Comparison of ENCODE assay signal across 21 cellular contexts in the genomic region with DNA sequence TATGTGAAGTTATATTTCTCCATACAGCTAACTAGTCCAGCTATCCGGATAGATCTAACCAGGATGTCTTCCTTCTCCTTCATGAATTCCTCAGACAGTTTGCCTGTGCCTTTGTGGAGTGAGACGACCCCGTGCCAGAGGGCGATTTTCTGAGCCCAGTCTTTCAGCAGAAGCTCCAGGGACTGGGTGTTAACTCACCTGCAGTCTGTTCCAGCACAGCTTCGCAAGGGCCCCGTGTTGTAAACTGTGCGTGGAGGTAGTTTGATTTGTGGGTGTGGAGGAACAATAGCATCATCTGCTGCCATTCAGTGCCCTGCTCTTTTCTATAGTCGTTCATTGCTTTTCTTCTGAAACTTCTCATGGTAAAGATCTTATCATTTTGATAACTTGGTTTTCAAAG.
DNase-seq lines count a peak whose midpoint lies in the region; ATAC-seq and TF ChIP-seq lines count a peak whose summit lies in the region.
"Had no signal": no experiment of that assay in that cellular context is flagged by ENCODE, and none has a peak within 500 bp of the region (broad histone marks: within the 10 kb centered on the region; RNA-seq: fewer than 3 reads in every experiment).

No MANE protein-coding gene starts in this region.

- peak overlapping the region; percentile 79 to 98 (median 95) for H3K27ac ChIP-seq in esophagus muscularis mucosa (replicated peaks in 1 of 4)
- no peak overlapping the region for H3K27ac ChIP-seq in upper lobe of right lung
- H3K27ac ChIP-seq in mesendoderm (ENCODE audit: low read depth, low read length) = no peak overlapping the region
- H3K27ac ChIP-seq: 22Rv1 had no signal

- H3K4me3 Mint-ChIP-seq in activated naive CD8-positive, alpha-beta T cell treated with anti-CD3 and anti-CD28 coated beads, Interleukin-2, amount 10 ng/mL, durations not matched to agents 7 days and 5 days = no peak overlapping the region
- no peak overlapping the region for H3K4me3 Mint-ChIP-seq in activated naive CD8-positive, alpha-beta T cell treated with anti-CD3 and anti-CD28 coated beads, Interleukin-2, amount 50 U/mL, for 24 hours
- H3K4me3 Mint-ChIP-seq: CD4-positive, alpha-beta memory T cell had no signal

- no peak for TF ChIP-seq POLR2A in esophagus muscularis mucosa (IDR thresholded peaks at IDR 0.05; ENCODE audit: low read depth)

- H2BK5ac ChIP-seq in mesendoderm (ENCODE audit: low read length) = no peak overlapping the region

- peak; percentile 17 for DNase-seq in activated naive CD8-positive, alpha-beta T cell treated with anti-CD3 and anti-CD28 coated beads, Interleukin-2, amount 10 ng/mL, durations not matched to agents 7 days and 5 days
- DNase-seq in activated naive CD8-positive, alpha-beta T cell treated with anti-CD3 and anti-CD28 coated beads, Interleukin-2, amount 50 U/mL, for 24 hours = no peak
- DNase-seq in esophagus muscularis mucosa (ENCODE audit: extremely low spot score) (no peak), mucosa of descending colon (peak in 2 of 3 donors; percentile 38 to 40), upper lobe of right lung (peak; percentile 21), mesendoderm (no peak), NOMO-1 (lab: John Stamatoyannopoulos, UW; ENCODE audit: unreplicated experiment in 2 of 2) (no peak)
- DNase-seq: Calu3; CD4-positive, alpha-beta memory T cell; DMS53; EL; NCI-H1105; NCI-H2081; NCI-H2171 treated with DMSO at 0.1 percent for 48 hours; NCI-H446 treated with DMSO at 0.1 percent for 48 hours; NCI-H69; SHP77 treated with DMSO at 0.1 percent for 48 hours had no signal

- H2BK120ac ChIP-seq in mesendoderm (ENCODE audit: low read depth, low read length) = no peak overlapping the region

- no peak overlapping the region for H3K56ac ChIP-seq in mesendoderm (ENCODE audit: low read length)

- peaks cover 7% of the 10 kb centered on the region for H3K27me3 Mint-ChIP-seq in activated naive CD8-positive, alpha-beta T cell treated with anti-CD3 and anti-CD28 coated beads, Interleukin-2, amount 10 ng/mL, durations not matched to agents 7 days and 5 days
- H3K27me3 Mint-ChIP-seq in activated naive CD8-positive, alpha-beta T cell treated with anti-CD3 and anti-CD28 coated beads, Interleukin-2, amount 50 U/mL, for 24 hours = no peaks in the 10 kb centered on the region
- H3K27me3 Mint-ChIP-seq: CD4-positive, alpha-beta memory T cell had no signal

- no peak overlapping the region for H3K27ac Mint-ChIP-seq in activated naive CD8-positive, alpha-beta T cell treated with anti-CD3 and anti-CD28 coated beads, Interleukin-2, amount 10 ng/mL, durations not matched to agents 7 days and 5 days
- H3K27ac Mint-ChIP-seq in activated naive CD8-positive, alpha-beta T cell treated with anti-CD3 and anti-CD28 coated beads, Interleukin-2, amount 50 U/mL, for 24 hours = no peak overlapping the region
- H3K27ac Mint-ChIP-seq: CD4-positive, alpha-beta memory T cell had no signal

- no peak overlapping the region for H3K4me2 ChIP-seq in mesendoderm (ENCODE audit: low read length)

- peaks cover 10% of the 10 kb centered on the region for H3K4me1 Mint-ChIP-seq in activated naive CD8-positive, alpha-beta T cell treated with anti-CD3 and anti-CD28 coated beads, Interleukin-2, amount 10 ng/mL, durations not matched to agents 7 days and 5 days
- peaks cover 14% of the 10 kb centered on the region for H3K4me1 Mint-ChIP-seq in activated naive CD8-positive, alpha-beta T cell treated with anti-CD3 and anti-CD28 coated beads, Interleukin-2, amount 50 U/mL, for 24 hours

- H3K79me1 ChIP-seq in mesendoderm (ENCODE audit: low read length) = no peaks in the 10 kb centered on the region

- H3K23ac ChIP-seq in mesendoderm (ENCODE audit: low read length) = no peak overlapping the region

- H2BK15ac ChIP-seq in mesendoderm (replicated peaks; ENCODE audit: low read depth) = no peak overlapping the region

- no peaks in the 10 kb centered on the region for H3K79me2 ChIP-seq in mesendoderm (ENCODE audit: control insufficient read depth, insufficient read depth, low read length)

- H4K5ac ChIP-seq in mesendoderm (ENCODE audit: low read length) = no peak overlapping the region

- peak overlapping the region in 2 of 4 donors; percentile 5 to 9 for H3K4me3 ChIP-seq in esophagus muscularis mucosa
- H3K4me3 ChIP-seq in mucosa of descending colon = no peak overlapping the region
- H3K4me3 ChIP-seq in upper lobe of right lung = no peak overlapping the region
- no peak overlapping the region for H3K4me3 ChIP-seq in mesendoderm (ENCODE audit: low read length)
- H3K4me3 ChIP-seq: GM12878, K562 had no signal

- intact Hi-C loops in esophagus muscularis mucosa (cut with DNase I) (loop anchor here (10.0 kb wide), 1 partner anchor 257 kb away; no protein-coding TSS in a partner anchor), mucosa of descending colon (cut with DNase I, micrococcal nuclease) (no loop called here), upper lobe of right lung (cut with DNase I) (no loop called here)

- H3K18ac ChIP-seq in mesendoderm (ENCODE audit: low read length) = no peak overlapping the region

- H3K4ac ChIP-seq in mesendoderm (ENCODE audit: low read depth, low read length) = no peak overlapping the region

- POLR2A ChIA-PET in activated naive CD8-positive, alpha-beta T cell treated with anti-CD3 and anti-CD28 coated beads, Interleukin-2, amount 10 ng/mL, durations not matched to agents 7 days and 5 days (lab: Charles Lee) = no interaction called here

- no peak overlapping the region for H3K9ac ChIP-seq in mesendoderm (ENCODE audit: low read length)

- H3K4me1 ChIP-seq in esophagus muscularis mucosa (peaks cover 35 to 100% (median 96%) of the 10 kb centered on the region in 4 donors), mucosa of descending colon (ENCODE audit: low read depth) (peaks cover 4% of the 10 kb centered on the region), upper lobe of right lung (peaks cover 9% of the 10 kb centered on the region), mesendoderm (ENCODE audit: control insufficient read depth, low read depth, low read length) (no peaks in the 10 kb centered on the region)

- WGBS in esophagus muscularis mucosa = 70% methylated on average over 8 of the region's 8 CpGs
- no CpG with 5 or more reads among the region's 8 CpGs for WGBS in mesendoderm (ENCODE audit: extremely low coverage, insufficient coverage, low lambda C conversion rate)

- H3K9me3 Mint-ChIP-seq in activated naive CD8-positive, alpha-beta T cell treated with anti-CD3 and anti-CD28 coated beads, Interleukin-2, amount 10 ng/mL, durations not matched to agents 7 days and 5 days = no peaks in the 10 kb centered on the region
- no peaks in the 10 kb centered on the region for H3K9me3 Mint-ChIP-seq in activated naive CD8-positive, alpha-beta T cell treated with anti-CD3 and anti-CD28 coated beads, Interleukin-2, amount 50 U/mL, for 24 hours
- H3K9me3 Mint-ChIP-seq: CD4-positive, alpha-beta memory T cell had no signal

- no peak for TF ChIP-seq EP300 in esophagus muscularis mucosa (IDR thresholded peaks at IDR 0.05)

- peaks cover 3% of the 10 kb centered on the region for H3K36me3 Mint-ChIP-seq in activated naive CD8-positive, alpha-beta T cell treated with anti-CD3 and anti-CD28 coated beads, Interleukin-2, amount 10 ng/mL, durations not matched to agents 7 days and 5 days
- H3K36me3 Mint-ChIP-seq in activated naive CD8-positive, alpha-beta T cell treated with anti-CD3 and anti-CD28 coated beads, Interleukin-2, amount 50 U/mL, for 24 hours (ENCODE audit: low read depth) = no peaks in the 10 kb centered on the region
- H3K36me3 Mint-ChIP-seq: CD4-positive, alpha-beta memory T cell had no signal

- H3K36me3 ChIP-seq in esophagus muscularis mucosa = peaks cover 0 to 7% (median 2%) of the 10 kb centered on the region in 4 donors
- no peaks in the 10 kb centered on the region for H3K36me3 ChIP-seq in mucosa of descending colon (ENCODE audit: low read depth)
- no peaks in the 10 kb centered on the region for H3K36me3 ChIP-seq in upper lobe of right lung
- no peaks in the 10 kb centered on the region for H3K36me3 ChIP-seq in mesendoderm (ENCODE audit: control insufficient read depth, insufficient read depth, low read length)

- TF ChIP-seq CTCF in esophagus muscularis mucosa (IDR thresholded peaks at IDR 0.05) (no peak), mucosa of descending colon (IDR thresholded peaks at IDR 0.05) (no peak), upper lobe of right lung (IDR thresholded peaks at IDR 0.05) (no peak)

- ATAC-seq in activated naive CD8-positive, alpha-beta T cell treated with anti-CD3 and anti-CD28 coated beads, Interleukin-2, amount 10 ng/mL, durations not matched to agents 7 days and 5 days (ENCODE audit: low read depth) = no peak
- ATAC-seq in activated naive CD8-positive, alpha-beta T cell treated with anti-CD3 and anti-CD28 coated beads, Interleukin-2, amount 50 U/mL, for 24 hours = no peak
- ATAC-seq in mucosa of descending colon = peak; percentile 72
- ATAC-seq in upper lobe of right lung = no peak
- ATAC-seq in HG02588 (IDR thresholded peaks at IDR 0.05; ENCODE audit: unreplicated experiment) = no peak
- ATAC-seq: GM12878, K562 had no signal

- no peak overlapping the region for H2AK5ac ChIP-seq in mesendoderm (ENCODE audit: low read length)

- no peak overlapping the region for H4K8ac ChIP-seq in mesendoderm (ENCODE audit: low read depth, low read length)

- no peaks in the 10 kb centered on the region for H3K9me3 ChIP-seq in esophagus muscularis mucosa
- H3K9me3 ChIP-seq in mucosa of descending colon = no peaks in the 10 kb centered on the region
- no peaks in the 10 kb centered on the region for H3K9me3 ChIP-seq in upper lobe of right lung

- H3K27me3 ChIP-seq in esophagus muscularis mucosa = no peaks in the 10 kb centered on the region
- H3K27me3 ChIP-seq in upper lobe of right lung = no peaks in the 10 kb centered on the region
- H3K27me3 ChIP-seq in mesendoderm (ENCODE audit: insufficient read depth, low read length, poor library complexity) = no peaks in the 10 kb centered on the region

Comparison
In these comparisons a context has a peak if more than half of its experiments do, and no peak if none do; other contexts are left out.
1. DNase-seq: peak in activated naive CD8-positive, alpha-beta T cell treated with anti-CD3 and anti-CD28 coated beads, Interleukin-2, amount 10 ng/mL, durations not matched to agents 7 days and 5 days (single experiment), mucosa of descending colon (2 of 3) and upper lobe of right lung (single experiment); none in activated naive CD8-positive, alpha-beta T cell treated with anti-CD3 and anti-CD28 coated beads, Interleukin-2, amount 50 U/mL, for 24 hours (single experiment), esophagus muscularis mucosa (single experiment), mesendoderm (single experiment) and NOMO-1 (0 of 2).
2. H3K27ac ChIP-seq: peak in esophagus muscularis mucosa (4 of 4); none in upper lobe of right lung (single experiment) and mesendoderm (single experiment).